In the genomic region with DNA sequence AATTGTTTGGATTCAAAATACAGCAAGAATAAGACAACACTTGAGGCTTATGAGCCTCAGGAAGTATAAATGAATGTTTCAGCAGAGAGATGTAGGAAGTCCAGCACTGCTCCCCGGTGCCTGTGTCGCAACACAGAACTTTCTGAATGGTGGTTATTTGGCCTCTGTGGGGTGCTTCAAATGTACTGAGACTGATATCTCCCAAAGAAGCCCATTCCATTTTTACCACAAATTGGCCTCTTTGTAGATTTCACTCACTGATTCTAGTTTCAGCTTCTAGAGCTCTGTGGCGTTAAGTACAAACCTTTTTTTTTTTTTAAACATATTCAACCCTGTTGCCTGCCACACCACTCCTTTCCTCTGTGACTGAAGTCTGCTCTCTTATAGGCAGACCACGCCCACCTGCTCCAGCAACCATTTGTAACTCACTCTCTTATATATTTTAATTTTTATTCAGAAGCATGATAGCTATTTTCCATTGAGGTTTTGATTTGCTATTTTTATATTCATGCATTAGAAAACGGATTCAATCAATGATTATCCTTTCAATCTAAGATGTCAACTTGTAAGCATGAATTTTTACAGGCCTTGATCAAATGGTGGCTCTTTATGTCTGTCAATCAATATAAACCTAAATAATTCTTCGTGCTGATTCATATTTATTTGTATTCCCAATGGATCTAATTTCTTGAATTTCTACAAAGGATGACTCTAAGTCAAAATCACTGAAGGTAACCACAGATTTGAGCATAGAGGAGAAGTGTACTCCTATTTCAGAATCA, we compare ENCODE assay signal across 11 cellular contexts.
DNase-seq lines count a peak whose midpoint lies in the region; ATAC-seq, FAIRE-seq and TF ChIP-seq lines count a peak whose summit lies in the region.
"Had no signal": no experiment of that assay in that cellular context is flagged by ENCODE, and none has a peak within 500 bp of the region (broad histone marks: within the 10 kb centered on the region; RNA-seq: fewer than 3 reads in every experiment).

No MANE protein-coding gene starts in this region.

- H3F3A ChIP-seq in neural cell (ENCODE audit: insufficient read depth, low read length, poor library complexity, severe bottlenecking), result no peaks in the 10 kb centered on the region

- intact Hi-C loops in Caco-2 (cut with micrococcal nuclease; ENCODE audit: unreplicated experiment), result loop anchor here (5.0 to 10.0 kb wide), 3 partner anchors 86 to 1341 kb away; no protein-coding TSS in a partner anchor
- intact Hi-C loops in activated naive CD4-positive, alpha-beta T cell treated with anti-CD3 and anti-CD28 coated beads for 36 hours (cut with micrococcal nuclease), result loop anchor here (10.0 kb wide), 1 partner anchor 178 kb away; no protein-coding TSS in a partner anchor

- ATAC-seq in HG02884 (IDR thresholded peaks at IDR 0.05; ENCODE audit: unreplicated experiment), result peak; percentile 65
- ATAC-seq: natural killer cell had no signal

- H3K27me3 ChIP-seq in neural cell (ENCODE audit: insufficient read depth, low read depth, low read length), result no peaks in the 10 kb centered on the region
- H3K27me3 ChIP-seq in small intestine (ENCODE audit: control insufficient read depth in 2 of 2, insufficient read depth in 2 of 2, low read length in 2 of 2), result no peaks in the 10 kb centered on the region
- H3K27me3 ChIP-seq in Caco-2 (replicated peaks; ENCODE audit: control insufficient read depth, insufficient read depth, low read length), result no peaks in the 10 kb centered on the region

- H4K20me1 ChIP-seq in neural cell (ENCODE audit: insufficient read depth), result no peaks in the 10 kb centered on the region

- 62 to 70% (median 67%) methylated on average over 6 of the region's 6 CpGs for WGBS in small intestine, 3 donors

- TF ChIP-seq CTCF in neural cell (IDR thresholded peaks at IDR 0.05; ENCODE audit: poor library complexity, severe bottlenecking), result no peak
- TF ChIP-seq CTCF in Caco-2 (IDR thresholded peaks at IDR 0.05; ENCODE audit: insufficient read depth in 1 of 2, low read depth in 1 of 2, low read length in 1 of 2, severe bottlenecking in 1 of 2, unreplicated experiment in 1 of 2), result no peak

- H3K9me2 ChIP-seq in neural cell (ENCODE audit: insufficient read depth, low read length), result no peaks in the 10 kb centered on the region

- no peak overlapping the region for H2AFZ ChIP-seq in neural cell (ENCODE audit: low read depth, low read length)

- BruUV-seq in Caco-2 (replicated peaks; lab: Mats Ljungman, UMichigan), result no TSS peak

- no peak overlapping the region for H3K4me3 Mint-ChIP-seq in Caco-2 (ENCODE audit: unreplicated experiment)
- H3K4me3 Mint-ChIP-seq in activated naive CD4-positive, alpha-beta T cell treated with anti-CD3 and anti-CD28 coated beads for 36 hours, result no peak overlapping the region
- H3K4me3 Mint-ChIP-seq: natural killer cell had no signal

- H3K9me3 Mint-ChIP-seq in Caco-2 (ENCODE audit: unreplicated experiment), result no peaks in the 10 kb centered on the region
- H3K9me3 Mint-ChIP-seq in activated naive CD4-positive, alpha-beta T cell treated with anti-CD3 and anti-CD28 coated beads for 36 hours, result no peaks in the 10 kb centered on the region
- H3K9me3 Mint-ChIP-seq: natural killer cell had no signal

- TF ChIP-seq EP300 in neural cell (conservative IDR thresholded peaks at IDR 0.05; ENCODE audit: poor library complexity, severe bottlenecking), result peak; percentile 79

- TF ChIP-seq RAD21 in neural cell (conservative IDR thresholded peaks at IDR 0.05), result no peak

- H3K9ac ChIP-seq in neural cell (ENCODE audit: low read length), result no peak overlapping the region

- POLR2A ChIA-PET in Caco-2 (lab: Charles Lee), result no interaction called here

- no peaks in the 10 kb centered on the region for H3K27me3 Mint-ChIP-seq in Caco-2 (ENCODE audit: insufficient read depth, unreplicated experiment)
- H3K27me3 Mint-ChIP-seq in activated naive CD4-positive, alpha-beta T cell treated with anti-CD3 and anti-CD28 coated beads for 36 hours (ENCODE audit: low read depth), result no peaks in the 10 kb centered on the region

- H3K9me3 ChIP-seq in neural cell (ENCODE audit: low read length) (no peaks in the 10 kb centered on the region), small intestine (ENCODE audit: control insufficient read depth, low read depth) (no peaks in the 10 kb centered on the region), Caco-2 (no peaks in the 10 kb centered on the region)

- CTCF ChIA-PET in Caco-2 (lab: Charles Lee), result interaction anchor here (1.0 kb wide), 1 partner anchor 85 kb away, joined by 6 read pairs; no protein-coding TSS in a partner anchor
- CTCF ChIA-PET in activated naive CD4-positive, alpha-beta T cell treated with anti-CD3 and anti-CD28 coated beads for 36 hours (lab: Charles Lee), result interaction anchor here (0.6 kb wide), 1 partner anchor 9 kb away, joined by 3 read pairs; no protein-coding TSS in a partner anchor

- H3K27ac ChIP-seq in neural cell (ENCODE audit: low read length) (no peak overlapping the region), small intestine (ENCODE audit: low read depth in 1 of 2, low read length in 1 of 2) (no peak overlapping the region)

- no peak overlapping the region for H3K4me2 ChIP-seq in neural cell (ENCODE audit: low read length)

- H3K79me2 ChIP-seq in neural cell (replicated peaks; ENCODE audit: insufficient read depth, low read length), result no peaks in the 10 kb centered on the region

- no peak overlapping the region for H3K27ac Mint-ChIP-seq in Caco-2 (ENCODE audit: unreplicated experiment)
- no peak overlapping the region for H3K27ac Mint-ChIP-seq in activated naive CD4-positive, alpha-beta T cell treated with anti-CD3 and anti-CD28 coated beads for 36 hours
- H3K27ac Mint-ChIP-seq: natural killer cell had no signal

- DNase-seq in GM19239 (ENCODE audit: insufficient read length, low spot score), result no peak
- DNase-seq in OCI-M1 (lab: John Stamatoyannopoulos, UW), result peak; percentile 76
- DNase-seq in central memory CD4-positive, alpha-beta T cell, result no peak
- no peak for DNase-seq in small intestine
- no peak for DNase-seq in Caco-2
- DNase-seq in activated naive CD4-positive, alpha-beta T cell treated with anti-CD3 and anti-CD28 coated beads for 36 hours, result no peak
- DNase-seq: activated CD4-positive, alpha-beta T cell treated with anti-CD3 and anti-CD28 coated beads for 48 hours; natural killer cell; NCI-H446 had no signal

- peaks cover 40% of the 10 kb centered on the region for H3K36me3 Mint-ChIP-seq in Caco-2 (ENCODE audit: insufficient read depth, unreplicated experiment)
- H3K36me3 Mint-ChIP-seq in activated naive CD4-positive, alpha-beta T cell treated with anti-CD3 and anti-CD28 coated beads for 36 hours (ENCODE audit: low read depth), result no peaks in the 10 kb centered on the region
- H3K36me3 Mint-ChIP-seq: natural killer cell had no signal

- H3K4me3 ChIP-seq in neural cell (ENCODE audit: low read length), result peak overlapping the region; percentile 3
- no peak overlapping the region for H3K4me3 ChIP-seq in small intestine (ENCODE audit: low read depth in 1 of 2, low read length in 2 of 2)
- no peak overlapping the region for H3K4me3 ChIP-seq in Caco-2 (ENCODE audit: low read depth, low read length)

- FAIRE-seq in GM19239 (lab: Jason Lieb, UNC), result peak; percentile 68
- no peak for FAIRE-seq in small intestine (lab: Jason Lieb, UNC)

- H3K4me1 ChIP-seq in small intestine (ENCODE audit: control insufficient read depth in 2 of 2, insufficient read depth in 1 of 2, low read depth in 1 of 2, low read length in 1 of 2) (no peaks in the 10 kb centered on the region), Caco-2 (peaks cover 9% of the 10 kb centered on the region; the same call in 1 of the 2 replicates)

- no peaks in the 10 kb centered on the region for H3K4me1 Mint-ChIP-seq in Caco-2 (ENCODE audit: low read depth, unreplicated experiment)
- no peaks in the 10 kb centered on the region for H3K4me1 Mint-ChIP-seq in activated naive CD4-positive, alpha-beta T cell treated with anti-CD3 and anti-CD28 coated beads for 36 hours (ENCODE audit: low read depth)

- H3K36me3 ChIP-seq in neural cell (ENCODE audit: insufficient read depth, low read length) (no peaks in the 10 kb centered on the region), small intestine (ENCODE audit: control insufficient read depth in 2 of 2, insufficient read depth in 2 of 2, low read length in 2 of 2) (no peaks in the 10 kb centered on the region), Caco-2 (ENCODE audit: control insufficient read depth, insufficient read depth, low read length) (no peaks in the 10 kb centered on the region)

TF ChIP-seq in neural cell, 6 proteins besides CTCF, POLR2A, EP300 and RAD21:
- TF ChIP-seq, protein P1, sequence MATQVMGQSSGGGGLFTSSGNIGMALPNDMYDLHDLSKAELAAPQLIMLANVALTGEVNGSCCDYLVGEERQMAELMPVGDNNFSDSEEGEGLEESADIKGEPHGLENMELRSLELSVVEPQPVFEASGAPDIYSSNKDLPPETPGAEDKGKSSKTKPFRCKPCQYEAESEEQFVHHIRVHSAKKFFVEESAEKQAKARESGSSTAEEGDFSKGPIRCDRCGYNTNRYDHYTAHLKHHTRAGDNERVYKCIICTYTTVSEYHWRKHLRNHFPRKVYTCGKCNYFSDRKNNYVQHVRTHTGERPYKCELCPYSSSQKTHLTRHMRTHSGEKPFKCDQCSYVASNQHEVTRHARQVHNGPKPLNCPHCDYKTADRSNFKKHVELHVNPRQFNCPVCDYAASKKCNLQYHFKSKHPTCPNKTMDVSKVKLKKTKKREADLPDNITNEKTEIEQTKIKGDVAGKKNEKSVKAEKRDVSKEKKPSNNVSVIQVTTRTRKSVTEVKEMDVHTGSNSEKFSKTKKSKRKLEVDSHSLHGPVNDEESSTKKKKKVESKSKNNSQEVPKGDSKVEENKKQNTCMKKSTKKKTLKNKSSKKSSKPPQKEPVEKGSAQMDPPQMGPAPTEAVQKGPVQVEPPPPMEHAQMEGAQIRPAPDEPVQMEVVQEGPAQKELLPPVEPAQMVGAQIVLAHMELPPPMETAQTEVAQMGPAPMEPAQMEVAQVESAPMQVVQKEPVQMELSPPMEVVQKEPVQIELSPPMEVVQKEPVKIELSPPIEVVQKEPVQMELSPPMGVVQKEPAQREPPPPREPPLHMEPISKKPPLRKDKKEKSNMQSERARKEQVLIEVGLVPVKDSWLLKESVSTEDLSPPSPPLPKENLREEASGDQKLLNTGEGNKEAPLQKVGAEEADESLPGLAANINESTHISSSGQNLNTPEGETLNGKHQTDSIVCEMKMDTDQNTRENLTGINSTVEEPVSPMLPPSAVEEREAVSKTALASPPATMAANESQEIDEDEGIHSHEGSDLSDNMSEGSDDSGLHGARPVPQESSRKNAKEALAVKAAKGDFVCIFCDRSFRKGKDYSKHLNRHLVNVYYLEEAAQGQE (IDR thresholded peaks at IDR 0.05; ENCODE audit: borderline replicate concordance), result no peak
- peak; percentile 57 for TF ChIP-seq POLR2AphosphoS5 (IDR thresholded peaks at IDR 0.05)
